31 cellular contexts compared by ENCODE assay signal in genomic region chr1:17691147-17691634, GRCh38.
DNase-seq lines count a peak whose midpoint lies in the region; ATAC-seq and TF ChIP-seq lines count a peak whose summit lies in the region.
"Had no signal": no experiment of that assay in that cellular context is flagged by ENCODE, and none has a peak within 500 bp of the region (broad histone marks: within the 10 kb centered on the region; RNA-seq: fewer than 3 reads in every experiment).

No MANE protein-coding gene starts in this region.

- no peak overlapping the region for H3K4ac ChIP-seq in mesendoderm (ENCODE audit: low read depth, low read length)

- H3K27ac ChIP-seq in SK-N-MC = peak overlapping the region; percentile 39; the same call in 1 of the 2 replicates
- H3K27ac ChIP-seq in mesendoderm (ENCODE audit: low read depth, low read length) = no peak overlapping the region
- H3K27ac ChIP-seq: A549, C4-2B, HL-60, KMS-11, SJCRH30 had no signal

- H3K4me3 ChIP-seq in SK-N-MC = no peak overlapping the region
- H3K4me3 ChIP-seq in mesendoderm (ENCODE audit: low read length) = no peak overlapping the region
- H3K4me3 ChIP-seq: A549, SJCRH30 had no signal

- no peak overlapping the region for H3K27ac Mint-ChIP-seq in type B pancreatic cell
- no peak overlapping the region for H3K27ac Mint-ChIP-seq in stimulated activated effector memory CD8-positive, alpha-beta T cell treated with anti-CD3 and anti-CD28 coated beads, Interleukin-12 subunit alpha, Interleukin-12 subunit beta, amount 100 ng/mL, for 72 hours
- H3K27ac Mint-ChIP-seq: CD8-positive, alpha-beta T cell; IgD-negative memory B cell had no signal

- no peak overlapping the region for H3K23ac ChIP-seq in mesendoderm (ENCODE audit: low read length)

- H3K9me3 ChIP-seq in SK-N-MC (ENCODE audit: low read depth, low read length) = no peaks in the 10 kb centered on the region
- H3K9me3 ChIP-seq: A549, Caco-2, SJCRH30 had no signal

- peak overlapping the region; percentile 6 for H3K4me3 Mint-ChIP-seq in type B pancreatic cell
- H3K4me3 Mint-ChIP-seq in stimulated activated effector memory CD8-positive, alpha-beta T cell treated with anti-CD3 and anti-CD28 coated beads, Interleukin-12 subunit alpha, Interleukin-12 subunit beta, amount 100 ng/mL, for 72 hours = no peak overlapping the region
- H3K4me3 Mint-ChIP-seq: CD8-positive, alpha-beta T cell; IgD-negative memory B cell had no signal

- no peak overlapping the region for H2BK15ac ChIP-seq in mesendoderm (replicated peaks; ENCODE audit: low read depth)

- no peak overlapping the region for H3K9ac ChIP-seq in SK-N-MC (ENCODE audit: insufficient read length)
- no peak overlapping the region for H3K9ac ChIP-seq in mesendoderm (ENCODE audit: low read length)
- H3K9ac ChIP-seq: KMS-11 had no signal

- no peaks in the 10 kb centered on the region for H3K79me2 ChIP-seq in mesendoderm (ENCODE audit: control insufficient read depth, insufficient read depth, low read length)

- H4K5ac ChIP-seq in mesendoderm (ENCODE audit: low read length) = no peak overlapping the region

- no peak overlapping the region for H2BK120ac ChIP-seq in mesendoderm (ENCODE audit: low read depth, low read length)

- H3K4me2 ChIP-seq in mesendoderm (ENCODE audit: low read length) = no peak overlapping the region
- H3K4me2 ChIP-seq: A549, KMS-11 had no signal

- no peak overlapping the region for H2AK5ac ChIP-seq in mesendoderm (ENCODE audit: low read length)

- no CpG with 5 or more reads among the region's 9 CpGs for WGBS in mesendoderm (ENCODE audit: extremely low coverage, insufficient coverage, low lambda C conversion rate)

- H3K79me1 ChIP-seq in mesendoderm (ENCODE audit: low read length) = no peaks in the 10 kb centered on the region

- no peaks in the 10 kb centered on the region for H3K27me3 ChIP-seq in mesendoderm (ENCODE audit: insufficient read depth, low read length, poor library complexity)
- H3K27me3 ChIP-seq: SJCRH30 had no signal

- no peak overlapping the region for H2BK5ac ChIP-seq in mesendoderm (ENCODE audit: low read length)

- peaks cover 16% of the 10 kb centered on the region for H3K36me3 Mint-ChIP-seq in type B pancreatic cell
- H3K36me3 Mint-ChIP-seq in stimulated activated effector memory CD8-positive, alpha-beta T cell treated with anti-CD3 and anti-CD28 coated beads, Interleukin-12 subunit alpha, Interleukin-12 subunit beta, amount 100 ng/mL, for 72 hours = no peaks in the 10 kb centered on the region
- H3K36me3 Mint-ChIP-seq: CD8-positive, alpha-beta T cell; IgD-negative memory B cell had no signal

- H3K4me1 Mint-ChIP-seq in type B pancreatic cell (ENCODE audit: unreplicated experiment) = peaks cover 23% of the 10 kb centered on the region
- H3K4me1 Mint-ChIP-seq in stimulated activated effector memory CD8-positive, alpha-beta T cell treated with anti-CD3 and anti-CD28 coated beads, Interleukin-12 subunit alpha, Interleukin-12 subunit beta, amount 100 ng/mL, for 72 hours = no peaks in the 10 kb centered on the region
- H3K4me1 Mint-ChIP-seq: IgD-negative memory B cell had no signal

- no peaks in the 10 kb centered on the region for H3K27me3 Mint-ChIP-seq in type B pancreatic cell

- no peaks in the 10 kb centered on the region for H3K9me3 Mint-ChIP-seq in type B pancreatic cell
- no peaks in the 10 kb centered on the region for H3K9me3 Mint-ChIP-seq in stimulated activated effector memory CD8-positive, alpha-beta T cell treated with anti-CD3 and anti-CD28 coated beads, Interleukin-12 subunit alpha, Interleukin-12 subunit beta, amount 100 ng/mL, for 72 hours
- H3K9me3 Mint-ChIP-seq: CD8-positive, alpha-beta T cell; IgD-negative memory B cell had no signal

- ATAC-seq in HG03457 (IDR thresholded peaks at IDR 0.05; ENCODE audit: unreplicated experiment) = no peak
- no peak for ATAC-seq in stimulated activated effector memory CD8-positive, alpha-beta T cell treated with anti-CD3 and anti-CD28 coated beads, Interleukin-12 subunit alpha, Interleukin-12 subunit beta, amount 100 ng/mL, for 72 hours
- ATAC-seq: A549; CD8-positive, alpha-beta T cell; HCT116; PC-3; Right ventricle myocardium inferior had no signal

- H3K18ac ChIP-seq in mesendoderm (ENCODE audit: low read length) = no peak overlapping the region

- TF ChIP-seq CTCF in type B pancreatic cell (conservative IDR thresholded peaks at IDR 0.05) = no peak

- H3K56ac ChIP-seq in mesendoderm (ENCODE audit: low read length) = no peak overlapping the region

- DNase-seq in ELF-1 (ENCODE audit: low read depth, low spot score) = peak; percentile 71
- no peak for DNase-seq in SK-N-MC (ENCODE audit: low read depth, low spot score)
- peak; percentile 72 for DNase-seq in mesendoderm
- DNase-seq in type B pancreatic cell (ENCODE audit: extremely low spot score, unreplicated experiment) = no peak
- DNase-seq in NCI-H510A (lab: John Stamatoyannopoulos, UW) = no peak
- no peak for DNase-seq in stimulated activated effector memory CD8-positive, alpha-beta T cell treated with anti-CD3 and anti-CD28 coated beads, Interleukin-12 subunit alpha, Interleukin-12 subunit beta, amount 100 ng/mL, for 72 hours (ENCODE audit: low spot score in 2 of 2)
- DNase-seq: AML-193; Caco-2; CD8-positive, alpha-beta T cell; DMS 273 treated with DMSO at 0.1 percent for 48 hours; DMS79; EL; GF-D8; NCI-H1092; NCI-H1417 treated with DMSO at 0.1 percent for 48 hours; NCI-H187; NCI-H2081 treated with DMSO at 0.1 percent for 48 hours; NCI-H2171; NCI-H345; NCI-H524; NCI-H748 treated with DMSO at 0.1 percent for 48 hours; PC-3; SJCRH30 had no signal

- H3K4me1 ChIP-seq in mesendoderm (ENCODE audit: control insufficient read depth, low read depth, low read length) = peaks cover 7% of the 10 kb centered on the region
- H3K4me1 ChIP-seq: Caco-2 had no signal

- H3K36me3 ChIP-seq in SK-N-MC (ENCODE audit: insufficient read depth, low read length) (no peaks in the 10 kb centered on the region), mesendoderm (ENCODE audit: control insufficient read depth, insufficient read depth, low read length) (peaks cover 1% of the 10 kb centered on the region)
- H3K36me3 ChIP-seq: SJCRH30 had no signal

- H4K8ac ChIP-seq in mesendoderm (ENCODE audit: low read depth, low read length) = no peak overlapping the region

Comparison
In these comparisons a context has a peak if more than half of its experiments do, and no peak if none do; other contexts are left out.
1. DNase-seq: peak in ELF-1 (single experiment) and mesendoderm (single experiment); none in SK-N-MC (single experiment), type B pancreatic cell (single experiment), NCI-H510A (single experiment) and stimulated activated effector memory CD8-positive, alpha-beta T cell treated with anti-CD3 and anti-CD28 coated beads, Interleukin-12 subunit alpha, Interleukin-12 subunit beta, amount 100 ng/mL, for 72 hours (0 of 2).